Comparison of ENCODE assay signal across 8 cellular contexts in genomic region chr17:45893725-45894021, GRCh38. TPM values are rescaled to one million over a fixed set of nuclear protein-coding genes. Genes with fewer than 3 reads are reported as not detected.
DNase-seq lines count a peak whose midpoint lies in the region; ATAC-seq, FAIRE-seq and TF ChIP-seq lines count a peak whose summit lies in the region.

No MANE protein-coding gene starts in this region.

- no peak for TF ChIP-seq RAD21 in GM12878 (IDR thresholded peaks at IDR 0.05; ENCODE audit: insufficient read depth, low read depth, low read length)

- peaks cover 23% of the 10 kb centered on the region for H3K27me3 Mint-ChIP-seq in activated naive CD4-positive, alpha-beta T cell treated with anti-CD3 and anti-CD28 coated beads for 36 hours (ENCODE audit: low read depth)

- DNase-seq in activated naive CD4-positive, alpha-beta T cell treated with anti-CD3 and anti-CD28 coated beads for 36 hours = no peak
- no peak for DNase-seq in activated naive CD4-positive, alpha-beta T cell treated with Interleukin-2 at 50 U/mL for 16 hours
- no peak for DNase-seq in GM12878 (ENCODE audit: low read depth, low spot score)
- DNase-seq in lower lobe of right lung = no peak
- DNase-seq in upper lobe of left lung = no peak
- DNase-seq in GM19238 (ENCODE audit: insufficient read length, low spot score) = no peak

- no peak overlapping the region for H3K27ac Mint-ChIP-seq in activated naive CD4-positive, alpha-beta T cell treated with anti-CD3 and anti-CD28 coated beads for 36 hours

- H3K9me3 ChIP-seq in GM12878 (replicated peaks; ENCODE audit: control insufficient read depth, insufficient read depth, low read length) (no peaks in the 10 kb centered on the region), lower lobe of right lung (no peaks in the 10 kb centered on the region), upper lobe of left lung (no peaks in the 10 kb centered on the region)

- H3K4me1 ChIP-seq in GM12878 (ENCODE audit: control insufficient read depth, insufficient read depth, low read length) (no peaks in the 10 kb centered on the region), lower lobe of right lung (peaks cover 30% of the 10 kb centered on the region), upper lobe of left lung (peaks cover 20 to 44% (median 22%) of the 10 kb centered on the region in 4 donors)

- WGBS in GM12878 (ENCODE audit: insufficient coverage, insufficient replicate concordance, low lambda C conversion rate, missing lambda C conversion rate) = 42% methylated on average over 7 of the region's 7 CpGs
- 56 to 58% methylated on average over 7 of the region's 7 CpGs for WGBS in upper lobe of left lung, 2 donors

- no peak for TF ChIP-seq CTCF in GM12878 (IDR thresholded peaks at IDR 0.05 in 2 of 3, conservative IDR thresholded peaks at IDR 0.05 in 1 of 3; ENCODE audit: control insufficient read depth in 2 of 3, extremely low read depth in 1 of 3, insufficient read depth in 1 of 3, low read depth in 3 of 3, low read length in 3 of 3)
- TF ChIP-seq CTCF in lower lobe of right lung (IDR thresholded peaks at IDR 0.05) = no peak
- TF ChIP-seq CTCF in upper lobe of left lung (IDR thresholded peaks at IDR 0.05) = no peak

- H3K4me3 ChIP-seq in GM12878 (no peak overlapping the region), lower lobe of right lung (peak overlapping the region; percentile 84), upper lobe of left lung (peak overlapping the region in 3 of 4 donors; percentile 58 to 91 (median 75))

- no peak for FAIRE-seq in GM12878 (lab: Jason Lieb, UNC)

- ATAC-seq in GM12878 (no peak), lower lobe of right lung (no peak), upper lobe of left lung (ENCODE audit: low FRiP score in 2 of 2) (no peak), GM21723 (IDR thresholded peaks at IDR 0.05; ENCODE audit: unreplicated experiment) (no peak), HG03432 (IDR thresholded peaks at IDR 0.05; ENCODE audit: unreplicated experiment) (no peak)

- H3K27me3 ChIP-seq in GM12878 (replicated peaks in 1 of 2; ENCODE audit: control insufficient read depth in 2 of 2, insufficient read depth in 2 of 2, low read length in 1 of 2) (peaks cover 15 to 16% of the 10 kb centered on the region in 2 experiments; a peak in 3 of 4 replicates), lower lobe of right lung (ENCODE audit: low read depth) (peaks cover 48% of the 10 kb centered on the region), upper lobe of left lung (peaks cover 0 to 41% (median 13%) of the 10 kb centered on the region in 4 donors)

- peak overlapping the region; percentile 91; the same call in 1 of the 2 replicates for H3K4me2 ChIP-seq in GM12878 (ENCODE audit: control insufficient read depth, insufficient read depth)

- TF ChIP-seq EP300 in GM12878 (IDR thresholded peaks at IDR 0.05; ENCODE audit: borderline replicate concordance in 1 of 2, control insufficient read depth in 1 of 2, low read depth in 2 of 2, low read length in 2 of 2) = no peak
- no peak for TF ChIP-seq EP300 in upper lobe of left lung (IDR thresholded peaks at IDR 0.05)

- peak overlapping the region; percentile 72 for H3K4me3 Mint-ChIP-seq in activated naive CD4-positive, alpha-beta T cell treated with anti-CD3 and anti-CD28 coated beads for 36 hours

- no TSS peak for BruUV-seq in GM12878 (replicated peaks; lab: Mats Ljungman, UMichigan)

- CTCF ChIA-PET in activated naive CD4-positive, alpha-beta T cell treated with anti-CD3 and anti-CD28 coated beads for 36 hours (lab: Charles Lee) = interaction anchor here (0.6 to 1.4 kb wide), 8 partner anchors 19 to 1267 kb away, joined by 3 to 6 read pairs (median 4); no protein-coding TSS in a partner anchor
- CTCF ChIA-PET in GM12878 (lab: Yijun Ruan, JAX) = interaction anchor here (0.6 to 1.6 kb wide), 3 partner anchors 21 to 209 kb away, joined by 3 to 4 read pairs (median 3); no protein-coding TSS in a partner anchor

- no peak overlapping the region for H3K9ac ChIP-seq in GM12878 (ENCODE audit: control insufficient read depth, insufficient read depth, low read length)

- H3K27ac ChIP-seq in GM12878 (ENCODE audit: control insufficient read depth, insufficient read depth) = no peak overlapping the region
- H3K27ac ChIP-seq in lower lobe of right lung = peak overlapping the region; percentile 50
- H3K27ac ChIP-seq in upper lobe of left lung = peak overlapping the region in 1 of 4 donors; percentile 69

- H3K4me1 Mint-ChIP-seq in activated naive CD4-positive, alpha-beta T cell treated with anti-CD3 and anti-CD28 coated beads for 36 hours (ENCODE audit: low read depth) = peaks cover 25% of the 10 kb centered on the region

- intact Hi-C loops in activated naive CD4-positive, alpha-beta T cell treated with anti-CD3 and anti-CD28 coated beads for 36 hours (cut with micrococcal nuclease) = loop anchor here (2.0 kb wide), 1 partner anchor 55 kb away; no protein-coding TSS in a partner anchor
- intact Hi-C loops in GM12878 (cut with micrococcal nuclease; ENCODE audit: unreplicated experiment) = no loop called here
- intact Hi-C loops in lower lobe of right lung (cut with DNase I) = no loop called here

- POLR2A ChIA-PET in GM12878 (lab: Charles Lee) = no interaction called here

- H3K36me3 ChIP-seq in GM12878 (ENCODE audit: control insufficient read depth in 2 of 2, insufficient read depth in 2 of 2, low read length in 1 of 2) (no peaks in the 10 kb centered on the region), lower lobe of right lung (no peaks in the 10 kb centered on the region), upper lobe of left lung (no peaks in the 10 kb centered on the region)

- H3K79me2 ChIP-seq in GM12878 (ENCODE audit: control insufficient read depth, insufficient read depth, low read length) = no peaks in the 10 kb centered on the region

- no peak overlapping the region for H2AFZ ChIP-seq in GM12878 (ENCODE audit: control insufficient read depth, low read depth, low read length)

- TF ChIP-seq POLR2A in GM12878 (IDR thresholded peaks at IDR 0.05; ENCODE audit: low read depth, low read length) = no peak
- TF ChIP-seq POLR2A in upper lobe of left lung (IDR thresholded peaks at IDR 0.05) = no peak

- RAD21 ChIA-PET in GM12878 (lab: Charles Lee; ENCODE audit: unreplicated experiment) = no interaction called here

- H3K9me3 Mint-ChIP-seq in activated naive CD4-positive, alpha-beta T cell treated with anti-CD3 and anti-CD28 coated beads for 36 hours = no peaks in the 10 kb centered on the region

- no peaks in the 10 kb centered on the region for H4K20me1 ChIP-seq in GM12878 (ENCODE audit: control insufficient read depth, insufficient read depth)

- SMC1A ChIA-PET in GM12878 (lab: Charles Lee; ENCODE audit: uncharacterized antibody, unreplicated experiment) = interaction anchor here (0.6 kb wide), 1 partner anchor 35 kb away, joined by 3 read pairs; no protein-coding TSS in a partner anchor

- in situ Hi-C loops in GM12878 (cut with MboI) = no loop called here

- H3K36me3 Mint-ChIP-seq in activated naive CD4-positive, alpha-beta T cell treated with anti-CD3 and anti-CD28 coated beads for 36 hours (ENCODE audit: low read depth) = no peaks in the 10 kb centered on the region

RNA-seq across cellular contexts. Expression of gene MAPT, which starts 0.7 kb away (rescaled TPM):
- under 1 TPM; 0.57 to 0.86 TPM for total RNA-seq in activated naive CD4-positive, alpha-beta T cell treated with anti-CD3 and anti-CD28 coated beads for 36 hours
- total RNA-seq in GM12878 (2013; cell fraction: nucleolus; rRNA removed) = not detected in 2 replicates
- total RNA-seq in GM12878 (2014; rRNA removed) = under 0.01 TPM in 1 of 2 replicates, not detected in the other
- total RNA-seq in GM12878 (2014; rRNA removed; fragmentation: Illumina TruSeq; extraction: Trizol) = not detected in 2 replicates
- 0.03 TPM in 1 of 2 replicates, not detected in the other for total RNA-seq in GM12878 (2021)
- polyA plus RNA-seq in GM12878 (2011; ENCODE audit: low read depth) = not detected
- polyA plus RNA-seq in GM12878 (2011; rRNA removed) = not detected in 2 replicates
- 0.01 TPM in 1 of 2 replicates, not detected in the other for polyA plus RNA-seq in GM12878 (2011; cell fraction: cytosol; rRNA removed)
- not detected in 2 replicates for polyA plus RNA-seq in GM12878 (2011; cell fraction: nucleus; rRNA removed)
- polyA plus RNA-seq in GM12878 (2012) = 0.06 and 0.08 TPM in 2 replicates
- polyA plus RNA-seq in GM12878 (2014; fragmentation: Illumina TruSeq; extraction: Trizol) = not detected in 2 replicates
- polyA plus RNA-seq in GM12878 (2014; fragmentation: Nextera tagmentation; extraction: Ambion mirVana) = not detected
- not detected in 2 replicates for polyA plus RNA-seq in GM12878 (2014; rRNA removed)
- polyA plus RNA-seq in GM12878 (2016; fragmentation: Nextera tagmentation; extraction: Ambion mirVana) = under 1 TPM in 1 of 2 experiments, not detected in 1; 0.05 TPM
- not detected in 2 replicates for polyA minus RNA-seq in GM12878 (2011; rRNA and poly(A)+ RNA removed)
- not detected in 2 replicates for polyA minus RNA-seq in GM12878 (2011; cell fraction: cytosol; rRNA and poly(A)+ RNA removed)
- polyA minus RNA-seq in GM12878 (2011; cell fraction: nucleus; rRNA and poly(A)+ RNA removed) = not detected in 2 replicates
- total RNA-seq in lower lobe of right lung = 5.5 TPM
- 1 to 10 TPM; 2.1 to 3.7 (median 2.8) TPM for total RNA-seq in upper lobe of left lung

RNA-seq across cellular contexts. Expression of gene SPPL2C, which starts 49.0 kb away (rescaled TPM):
- not detected for total RNA-seq in activated naive CD4-positive, alpha-beta T cell treated with anti-CD3 and anti-CD28 coated beads for 36 hours
- not detected in 2 replicates for total RNA-seq in GM12878 (2013; cell fraction: nucleolus; rRNA removed)
- total RNA-seq in GM12878 (2014; rRNA removed) (not detected in 2 replicates), GM12878 (2014; rRNA removed; fragmentation: Illumina TruSeq; extraction: Trizol) (not detected in 2 replicates), GM12878 (2021) (not detected in 2 replicates), lower lobe of right lung (not detected), upper lobe of left lung (not detected)
- polyA plus RNA-seq in GM12878 (2011; ENCODE audit: low read depth) = not detected
- polyA plus RNA-seq in GM12878 (2011; rRNA removed) (not detected in 2 replicates), GM12878 (2014; fragmentation: Illumina TruSeq; extraction: Trizol) (not detected in 2 replicates), GM12878 (2014; fragmentation: Nextera tagmentation; extraction: Ambion mirVana) (not detected), GM12878 (2014; rRNA removed) (not detected in 2 replicates), GM12878 (2016; fragmentation: Nextera tagmentation; extraction: Ambion mirVana) (not detected)
- polyA plus RNA-seq in GM12878 (2011; cell fraction: cytosol; rRNA removed) = not detected in 2 replicates
- polyA plus RNA-seq in GM12878 (2011; cell fraction: nucleus; rRNA removed) = not detected in 2 replicates
- not detected in 2 replicates for polyA plus RNA-seq in GM12878 (2012)
- not detected in 2 replicates for polyA minus RNA-seq in GM12878 (2011; rRNA and poly(A)+ RNA removed)
- not detected in 2 replicates for polyA minus RNA-seq in GM12878 (2011; cell fraction: cytosol; rRNA and poly(A)+ RNA removed)
- polyA minus RNA-seq in GM12878 (2011; cell fraction: nucleus; rRNA and poly(A)+ RNA removed) = not detected in 2 replicates
